23 cellular contexts compared by ENCODE assay signal in the genomic region with DNA sequence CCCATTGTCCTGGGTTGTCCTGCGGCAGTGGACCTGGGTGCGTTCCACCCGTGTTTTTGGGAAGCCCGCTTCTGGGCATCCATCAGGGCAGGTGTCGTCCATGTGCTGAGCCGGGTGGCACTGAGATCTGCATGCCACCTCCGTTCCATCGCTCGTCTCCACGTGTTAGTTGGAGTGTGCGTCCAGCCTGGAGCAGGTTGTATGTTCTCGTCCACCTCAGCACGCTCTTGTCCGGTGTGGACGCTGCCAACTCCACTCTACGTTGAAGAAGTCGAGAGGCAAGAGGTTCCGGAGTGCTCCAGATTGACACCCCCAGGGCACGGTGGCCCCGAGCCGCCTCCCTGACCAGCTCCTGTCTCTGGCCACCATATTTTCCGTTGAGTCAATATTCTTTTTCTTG. TPM values are rescaled to one million over a fixed set of nuclear protein-coding genes. Genes with fewer than 3 reads are reported as not detected.
"Had no signal": no experiment of that assay in that cellular context is flagged by ENCODE, and none has a peak within 500 bp of the region (broad histone marks: within the 10 kb centered on the region; RNA-seq: fewer than 3 reads in every experiment).

No MANE protein-coding gene starts in this region.

- H3K9me3 Mint-ChIP-seq: T-cell had no signal

- H3K4me3 Mint-ChIP-seq: T-cell had no signal

- H3K27me3 Mint-ChIP-seq: T-cell had no signal

- H3K27ac Mint-ChIP-seq: T-cell had no signal

- H3K9me3 ChIP-seq: MG63, SK-N-SH had no signal

- H3K4me3 ChIP-seq: MG63 had no signal

- H3K36me3 ChIP-seq: MG63 had no signal

- H3K27me3 ChIP-seq: MG63 had no signal

- DNase-seq: Karpas-422, KG1, MG63, NCI-H1092 treated with DMSO at 0.1 percent for 48 hours, NCI-H1436, NCI-H187, NCI-H2029, NCI-H2081 treated with DMSO at 0.1 percent for 48 hours, NCI-H2171, NCI-H226, NCI-H446, NCI-H510A, NCI-H524 treated with DMSO at 0.1 percent for 48 hours, NCI-H69, NCI-H774, SHP77, SK-N-SH, SW 1271, T-cell had no signal

- H3K4me2 ChIP-seq: SK-N-SH had no signal

- ATAC-seq: Panc1, T-cell had no signal

RNA-seq across cellular contexts. Expression of a gene that starts 50.6 kb away (rescaled TPM):
- total RNA-seq: HT1080, RPMI7951, SK-MEL-5 had no signal
